ENCODE assay signal across 9 cellular contexts in genomic region chr4:152784490-152785195, GRCh38. TPM values are rescaled to one million over a fixed set of nuclear protein-coding genes. Genes with fewer than 3 reads are reported as not detected.
DNase-seq lines count a peak whose midpoint lies in the region; ATAC-seq and TF ChIP-seq lines count a peak whose summit lies in the region.
"Had no signal": no experiment of that assay in that cellular context is flagged by ENCODE, and none has a peak within 500 bp of the region (broad histone marks: within the 10 kb centered on the region; RNA-seq: fewer than 3 reads in every experiment).

No MANE protein-coding gene starts in this region.

- no peaks in the 10 kb centered on the region for H3K27me3 ChIP-seq in cardiac muscle cell
- no peaks in the 10 kb centered on the region for H3K27me3 ChIP-seq in fibroblast of lung (ENCODE audit: control insufficient read depth, insufficient read depth, low read length)

- H3K79me2 ChIP-seq in fibroblast of lung (ENCODE audit: control insufficient read depth, insufficient read depth, low read length): peaks cover 65% of the 10 kb centered on the region

- no peak overlapping the region for H3K9ac ChIP-seq in fibroblast of lung (ENCODE audit: insufficient read depth, low read length)

- H2AFZ ChIP-seq in fibroblast of lung (ENCODE audit: low read length): no peak overlapping the region

- ATAC-seq in left ventricle myocardium superior (no peak), GM21360 (IDR thresholded peaks at IDR 0.05; ENCODE audit: unreplicated experiment) (no peak), GM18868 (IDR thresholded peaks at IDR 0.05; ENCODE audit: unreplicated experiment) (no peak), GM21423 (IDR thresholded peaks at IDR 0.05; ENCODE audit: unreplicated experiment) (no peak)

- intact Hi-C loops in left ventricle myocardium superior (cut with micrococcal nuclease): no loop called here

- H3K9me3 ChIP-seq in cardiac muscle cell (ENCODE audit: low read depth): no peaks in the 10 kb centered on the region
- no peaks in the 10 kb centered on the region for H3K9me3 ChIP-seq in fibroblast of lung (ENCODE audit: control insufficient read depth, insufficient read depth, low read depth, low read length)
- H3K9me3 ChIP-seq: neutrophil had no signal

- peak in 1 of 2 donors; percentile 41 for DNase-seq in cardiac muscle cell (ENCODE audit: low read depth in 1 of 2, low spot score in 1 of 2)
- DNase-seq in left ventricle myocardium superior: no peak
- DNase-seq in NCI-H69 (lab: John Stamatoyannopoulos, UW): peak; percentile 74
- DNase-seq in fibroblast of lung (ENCODE audit: low read depth in 2 of 2): peak; percentile 13 to 58
- no peak for DNase-seq in activated T-cell treated with anti-CD3 and anti-CD28 coated beads, Interleukin-2, amount 50 U/mL, for 48 hours

- H3K4me2 ChIP-seq in fibroblast of lung (ENCODE audit: extremely low read depth, insufficient read depth, low read length): no peak overlapping the region

- TF ChIP-seq CTCF in cardiac muscle cell (IDR thresholded peaks at IDR 0.05; ENCODE audit: low read depth, low read length) (peak; percentile 9), fibroblast of lung (conservative IDR thresholded peaks at IDR 0.05 in 1 of 2, IDR thresholded peaks at IDR 0.05 in 1 of 2; ENCODE audit: low read depth in 1 of 2, low read length in 2 of 2) (peak in 1 of 2 donors; percentile 35)

- H3K36me3 ChIP-seq in cardiac muscle cell (no peaks in the 10 kb centered on the region), fibroblast of lung (ENCODE audit: control insufficient read depth, insufficient read depth, low read length) (no peaks in the 10 kb centered on the region)
- H3K36me3 ChIP-seq: neutrophil had no signal

- no peaks in the 10 kb centered on the region for H3K4me1 ChIP-seq in cardiac muscle cell (ENCODE audit: low read depth)
- peaks cover 2% of the 10 kb centered on the region for H3K4me1 ChIP-seq in fibroblast of lung (ENCODE audit: control insufficient read depth, extremely low read depth, insufficient read depth, low read length)

- H4K20me1 ChIP-seq in fibroblast of lung (ENCODE audit: control insufficient read depth, extremely low read depth, insufficient read depth, low read length): no peaks in the 10 kb centered on the region

- H3K27ac ChIP-seq in cardiac muscle cell: no peak overlapping the region
- H3K27ac ChIP-seq in fibroblast of lung (ENCODE audit: insufficient read depth, low read length): no peak overlapping the region
- H3K27ac ChIP-seq: neutrophil had no signal

- H3K4me3 ChIP-seq in cardiac muscle cell (no peak overlapping the region), fibroblast of lung (replicated peaks in 1 of 4; ENCODE audit: control extremely low read depth in 1 of 4, insufficient read depth in 1 of 4, low read depth in 3 of 4, low read length in 4 of 4) (no peak overlapping the region)

RNA-seq across cellular contexts. Expression of gene ARFIP1, which starts 4.9 kb away (rescaled TPM):
- 19.3 and 20.3 TPM in 2 replicates for total RNA-seq in cardiac muscle cell
- 26.9 and 32.7 TPM in 2 replicates for polyA plus RNA-seq in cardiac muscle cell
- total RNA-seq in left ventricle myocardium superior: 14.3 TPM
- 40.8 and 42.4 TPM in 2 replicates for total RNA-seq in fibroblast of lung
- polyA plus RNA-seq in fibroblast of lung: 26.5 and 35.6 TPM in 2 replicates
- 25.8 and 28.9 TPM in 2 replicates for polyA plus RNA-seq in fibroblast of lung (2012)
- 1.0 and 4.2 TPM in 2 replicates for polyA minus RNA-seq in fibroblast of lung (ENCODE audit: low replicate concordance)

RNA-seq across cellular contexts. Expression of gene TIGD4, which starts 5.1 kb away (rescaled TPM):
- total RNA-seq in cardiac muscle cell (0.56 and 1.5 TPM in 2 replicates), left ventricle myocardium superior (0.10 TPM), fibroblast of lung (under 0.01 TPM in 2 replicates)
- polyA plus RNA-seq in cardiac muscle cell (0.55 and 0.82 TPM in 2 replicates), fibroblast of lung (0.03 and 0.08 TPM in 2 replicates)
- polyA plus RNA-seq in fibroblast of lung (2012): not detected in 2 replicates
- not detected in 2 replicates for polyA minus RNA-seq in fibroblast of lung (ENCODE audit: low replicate concordance)

Comparison
In these comparisons a context has a peak if more than half of its experiments do, and no peak if none do; other contexts are left out.
1. DNase-seq: peak in NCI-H69 (single experiment) and fibroblast of lung (2 of 2); none in left ventricle myocardium superior (single experiment) and activated T-cell treated with anti-CD3 and anti-CD28 coated beads, Interleukin-2, amount 50 U/mL, for 48 hours (0 of 2).